In the genomic region with DNA sequence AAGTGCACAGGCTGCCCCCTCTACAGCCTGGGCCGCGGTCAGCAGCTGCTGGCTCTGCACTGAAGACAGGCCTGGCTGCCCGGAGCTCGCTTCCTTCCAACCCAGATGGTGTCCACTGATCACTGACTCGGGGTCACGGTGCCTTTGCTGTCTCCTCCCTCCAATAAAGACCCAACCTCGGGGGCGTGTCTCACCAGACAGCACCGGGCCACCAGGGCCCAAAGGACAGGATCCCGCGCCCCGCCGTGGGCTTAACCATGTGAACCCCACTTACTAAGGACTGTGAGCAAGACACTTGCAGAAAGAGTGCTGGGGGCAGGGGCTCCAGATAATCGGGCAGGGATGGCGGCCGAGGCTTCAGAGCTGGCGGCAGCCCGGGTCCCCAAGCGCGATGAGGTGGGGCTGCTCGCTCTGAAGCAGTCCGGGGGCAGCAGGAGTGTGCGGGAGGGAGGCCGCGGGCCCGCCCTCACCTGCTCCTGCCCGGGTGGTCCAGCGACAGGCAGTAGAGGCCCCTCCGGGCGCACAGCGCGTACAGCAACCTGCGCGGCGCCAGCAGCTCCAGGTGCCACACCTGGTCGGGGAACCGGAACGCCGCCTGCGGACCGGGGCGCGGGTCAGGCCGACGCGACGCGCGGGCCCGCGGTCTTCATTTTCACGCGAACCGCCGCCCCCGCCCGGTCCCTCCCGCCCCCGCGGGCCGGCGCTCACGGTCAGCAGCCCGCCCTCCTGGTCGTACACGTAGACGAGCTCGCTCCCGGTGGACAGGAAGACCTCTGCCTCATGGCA, we compare ENCODE assay signal across 1 cellular context.
TF ChIP-seq lines count a peak whose summit lies in the region.

No MANE protein-coding gene starts in this region.

TF ChIP-seq in K562, 482 proteins besides CTCF, POLR2A, EP300 and RAD21 (continued from another document and continues in another):
- TF ChIP-seq, protein P1, sequence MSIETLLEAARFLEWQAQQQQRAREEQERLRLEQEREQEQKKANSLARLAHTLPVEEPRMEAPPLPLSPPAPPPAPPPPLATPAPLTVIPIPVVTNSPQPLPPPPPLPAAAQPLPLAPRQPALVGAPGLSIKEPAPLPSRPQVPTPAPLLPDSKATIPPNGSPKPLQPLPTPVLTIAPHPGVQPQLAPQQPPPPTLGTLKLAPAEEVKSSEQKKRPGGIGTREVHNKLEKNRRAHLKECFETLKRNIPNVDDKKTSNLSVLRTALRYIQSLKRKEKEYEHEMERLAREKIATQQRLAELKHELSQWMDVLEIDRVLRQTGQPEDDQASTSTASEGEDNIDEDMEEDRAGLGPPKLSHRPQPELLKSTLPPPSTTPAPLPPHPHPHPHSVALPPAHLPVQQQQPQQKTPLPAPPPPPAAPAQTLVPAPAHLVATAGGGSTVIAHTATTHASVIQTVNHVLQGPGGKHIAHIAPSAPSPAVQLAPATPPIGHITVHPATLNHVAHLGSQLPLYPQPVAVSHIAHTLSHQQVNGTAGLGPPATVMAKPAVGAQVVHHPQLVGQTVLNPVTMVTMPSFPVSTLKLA (conservative IDR thresholded peaks at IDR 0.05): peak; percentile 36 to 54; a peak in 3 of 4 replicates
- TF ChIP-seq CREM (IDR thresholded peaks at IDR 0.05; ENCODE audit: low read depth) (0 out of 2 replicates have a peak, but pooled peaks have one; percentile 3), ZFP1 (CRISPR knock-in tag; IDR thresholded peaks at IDR 0.05) (no peak), ILF3 (IDR thresholded peaks at IDR 0.05; ENCODE audit: borderline replicate concordance) (peak; percentile 54; the same call in 1 of the 2 replicates), MYC (IDR thresholded peaks at IDR 0.05; ENCODE audit: low read depth, low read length) (peak; percentile 15; the same call in 1 of the 2 replicates), MYC (CRISPR knock-in tag; IDR thresholded peaks at IDR 0.05; ENCODE audit: borderline replicate concordance, low read depth) (no peak), PHB (CRISPR knock-in tag; IDR thresholded peaks at IDR 0.05) (0 out of 2 replicates have a peak, but pooled peaks have one; percentile 22), SUPT5H (IDR thresholded peaks at IDR 0.05) (0 out of 2 replicates have a peak, but pooled peaks have one; percentile 39), SMARCA5 (IDR thresholded peaks at IDR 0.05) (no peak), YY1 (IDR thresholded peaks at IDR 0.05; ENCODE audit: borderline replicate concordance in 1 of 3, control insufficient read depth in 1 of 3, extremely low read depth in 1 of 3, insufficient read depth in 3 of 3, insufficient read length in 1 of 3, insufficient replicate concordance in 2 of 3, low read depth in 1 of 3, low read length in 2 of 3) (peak in 1 of 3 experiments; percentile 3), MEF2A (IDR thresholded peaks at IDR 0.05; ENCODE audit: control insufficient read depth, low read depth, low read length) (no peak), KAT7 (CRISPR knock-in tag; IDR thresholded peaks at IDR 0.05; ENCODE audit: borderline replicate concordance) (0 out of 2 replicates have a peak, but pooled peaks have one; percentile 31), ZNF263 (CRISPR knock-in tag; IDR thresholded peaks at IDR 0.05; ENCODE audit: borderline replicate concordance) (peak; percentile 20; the same call in 1 of the 2 replicates), ZBTB7A (IDR thresholded peaks at IDR 0.05; ENCODE audit: borderline replicate concordance, control insufficient read depth, low read depth, low read length) (0 out of 2 replicates have a peak, but pooled peaks have one; percentile 23), NR2C2 (CRISPR knock-in tag; IDR thresholded peaks at IDR 0.05) (no peak), NR2C2 (tag; IDR thresholded peaks at IDR 0.05) (peak; percentile 62), EGR1 (conservative IDR thresholded peaks at IDR 0.05) (peak; percentile 83), FOXA3 (CRISPR knock-in tag; conservative IDR thresholded peaks at IDR 0.05 in 1 of 2, IDR thresholded peaks at IDR 0.05 in 1 of 2) (0 out of 4 replicates have a peak, but pooled peaks of 1 of the 2 experiments have one; percentile 16), EHMT2 (IDR thresholded peaks at IDR 0.05) (no peak), ZNF583 (CRISPR knock-in tag; IDR thresholded peaks at IDR 0.05) (no peak), SIN3A (IDR thresholded peaks at IDR 0.05; ENCODE audit: borderline replicate concordance in 2 of 2, control insufficient read depth in 1 of 2, low read depth in 2 of 2, low read length in 2 of 2) (peak in 1 of 2 experiments; percentile 30; a peak in 2 of 4 replicates), HDAC1 (IDR thresholded peaks at IDR 0.05) (peak in 1 of 2 experiments; percentile 61; a peak in 2 of 4 replicates), PHF21A (IDR thresholded peaks at IDR 0.05; ENCODE audit: borderline replicate concordance, low read depth) (no peak), ZNF274 (IDR thresholded peaks at IDR 0.05; ENCODE audit: borderline replicate concordance, low read depth, low read length) (no peak), EP400 (IDR thresholded peaks at IDR 0.05) (no peak), ZC3H11A (IDR thresholded peaks at IDR 0.05; ENCODE audit: low read depth, low read length) (no peak)
- TF ChIP-seq, protein P2, sequence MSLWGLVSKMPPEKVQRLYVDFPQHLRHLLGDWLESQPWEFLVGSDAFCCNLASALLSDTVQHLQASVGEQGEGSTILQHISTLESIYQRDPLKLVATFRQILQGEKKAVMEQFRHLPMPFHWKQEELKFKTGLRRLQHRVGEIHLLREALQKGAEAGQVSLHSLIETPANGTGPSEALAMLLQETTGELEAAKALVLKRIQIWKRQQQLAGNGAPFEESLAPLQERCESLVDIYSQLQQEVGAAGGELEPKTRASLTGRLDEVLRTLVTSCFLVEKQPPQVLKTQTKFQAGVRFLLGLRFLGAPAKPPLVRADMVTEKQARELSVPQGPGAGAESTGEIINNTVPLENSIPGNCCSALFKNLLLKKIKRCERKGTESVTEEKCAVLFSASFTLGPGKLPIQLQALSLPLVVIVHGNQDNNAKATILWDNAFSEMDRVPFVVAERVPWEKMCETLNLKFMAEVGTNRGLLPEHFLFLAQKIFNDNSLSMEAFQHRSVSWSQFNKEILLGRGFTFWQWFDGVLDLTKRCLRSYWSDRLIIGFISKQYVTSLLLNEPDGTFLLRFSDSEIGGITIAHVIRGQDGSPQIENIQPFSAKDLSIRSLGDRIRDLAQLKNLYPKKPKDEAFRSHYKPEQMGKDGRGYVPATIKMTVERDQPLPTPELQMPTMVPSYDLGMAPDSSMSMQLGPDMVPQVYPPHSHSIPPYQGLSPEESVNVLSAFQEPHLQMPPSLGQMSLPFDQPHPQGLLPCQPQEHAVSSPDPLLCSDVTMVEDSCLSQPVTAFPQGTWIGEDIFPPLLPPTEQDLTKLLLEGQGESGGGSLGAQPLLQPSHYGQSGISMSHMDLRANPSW (CRISPR knock-in tag; IDR thresholded peaks at IDR 0.05): 0 out of 2 replicates have a peak, but pooled peaks have one; percentile 42
- TF ChIP-seq, protein P3, sequence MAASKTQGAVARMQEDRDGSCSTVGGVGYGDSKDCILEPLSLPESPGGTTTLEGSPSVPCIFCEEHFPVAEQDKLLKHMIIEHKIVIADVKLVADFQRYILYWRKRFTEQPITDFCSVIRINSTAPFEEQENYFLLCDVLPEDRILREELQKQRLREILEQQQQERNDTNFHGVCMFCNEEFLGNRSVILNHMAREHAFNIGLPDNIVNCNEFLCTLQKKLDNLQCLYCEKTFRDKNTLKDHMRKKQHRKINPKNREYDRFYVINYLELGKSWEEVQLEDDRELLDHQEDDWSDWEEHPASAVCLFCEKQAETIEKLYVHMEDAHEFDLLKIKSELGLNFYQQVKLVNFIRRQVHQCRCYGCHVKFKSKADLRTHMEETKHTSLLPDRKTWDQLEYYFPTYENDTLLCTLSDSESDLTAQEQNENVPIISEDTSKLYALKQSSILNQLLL (CRISPR knock-in tag; IDR thresholded peaks at IDR 0.05; ENCODE audit: borderline replicate concordance): no peak
- TF ChIP-seq, protein P4, sequence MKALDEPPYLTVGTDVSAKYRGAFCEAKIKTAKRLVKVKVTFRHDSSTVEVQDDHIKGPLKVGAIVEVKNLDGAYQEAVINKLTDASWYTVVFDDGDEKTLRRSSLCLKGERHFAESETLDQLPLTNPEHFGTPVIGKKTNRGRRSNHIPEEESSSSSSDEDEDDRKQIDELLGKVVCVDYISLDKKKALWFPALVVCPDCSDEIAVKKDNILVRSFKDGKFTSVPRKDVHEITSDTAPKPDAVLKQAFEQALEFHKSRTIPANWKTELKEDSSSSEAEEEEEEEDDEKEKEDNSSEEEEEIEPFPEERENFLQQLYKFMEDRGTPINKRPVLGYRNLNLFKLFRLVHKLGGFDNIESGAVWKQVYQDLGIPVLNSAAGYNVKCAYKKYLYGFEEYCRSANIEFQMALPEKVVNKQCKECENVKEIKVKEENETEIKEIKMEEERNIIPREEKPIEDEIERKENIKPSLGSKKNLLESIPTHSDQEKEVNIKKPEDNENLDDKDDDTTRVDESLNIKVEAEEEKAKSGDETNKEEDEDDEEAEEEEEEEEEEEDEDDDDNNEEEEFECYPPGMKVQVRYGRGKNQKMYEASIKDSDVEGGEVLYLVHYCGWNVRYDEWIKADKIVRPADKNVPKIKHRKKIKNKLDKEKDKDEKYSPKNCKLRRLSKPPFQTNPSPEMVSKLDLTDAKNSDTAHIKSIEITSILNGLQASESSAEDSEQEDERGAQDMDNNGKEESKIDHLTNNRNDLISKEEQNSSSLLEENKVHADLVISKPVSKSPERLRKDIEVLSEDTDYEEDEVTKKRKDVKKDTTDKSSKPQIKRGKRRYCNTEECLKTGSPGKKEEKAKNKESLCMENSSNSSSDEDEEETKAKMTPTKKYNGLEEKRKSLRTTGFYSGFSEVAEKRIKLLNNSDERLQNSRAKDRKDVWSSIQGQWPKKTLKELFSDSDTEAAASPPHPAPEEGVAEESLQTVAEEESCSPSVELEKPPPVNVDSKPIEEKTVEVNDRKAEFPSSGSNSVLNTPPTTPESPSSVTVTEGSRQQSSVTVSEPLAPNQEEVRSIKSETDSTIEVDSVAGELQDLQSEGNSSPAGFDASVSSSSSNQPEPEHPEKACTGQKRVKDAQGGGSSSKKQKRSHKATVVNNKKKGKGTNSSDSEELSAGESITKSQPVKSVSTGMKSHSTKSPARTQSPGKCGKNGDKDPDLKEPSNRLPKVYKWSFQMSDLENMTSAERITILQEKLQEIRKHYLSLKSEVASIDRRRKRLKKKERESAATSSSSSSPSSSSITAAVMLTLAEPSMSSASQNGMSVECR (CRISPR knock-in tag; IDR thresholded peaks at IDR 0.05): no peak; the same call in 1 of the 2 replicates
- TF ChIP-seq, protein P5, sequence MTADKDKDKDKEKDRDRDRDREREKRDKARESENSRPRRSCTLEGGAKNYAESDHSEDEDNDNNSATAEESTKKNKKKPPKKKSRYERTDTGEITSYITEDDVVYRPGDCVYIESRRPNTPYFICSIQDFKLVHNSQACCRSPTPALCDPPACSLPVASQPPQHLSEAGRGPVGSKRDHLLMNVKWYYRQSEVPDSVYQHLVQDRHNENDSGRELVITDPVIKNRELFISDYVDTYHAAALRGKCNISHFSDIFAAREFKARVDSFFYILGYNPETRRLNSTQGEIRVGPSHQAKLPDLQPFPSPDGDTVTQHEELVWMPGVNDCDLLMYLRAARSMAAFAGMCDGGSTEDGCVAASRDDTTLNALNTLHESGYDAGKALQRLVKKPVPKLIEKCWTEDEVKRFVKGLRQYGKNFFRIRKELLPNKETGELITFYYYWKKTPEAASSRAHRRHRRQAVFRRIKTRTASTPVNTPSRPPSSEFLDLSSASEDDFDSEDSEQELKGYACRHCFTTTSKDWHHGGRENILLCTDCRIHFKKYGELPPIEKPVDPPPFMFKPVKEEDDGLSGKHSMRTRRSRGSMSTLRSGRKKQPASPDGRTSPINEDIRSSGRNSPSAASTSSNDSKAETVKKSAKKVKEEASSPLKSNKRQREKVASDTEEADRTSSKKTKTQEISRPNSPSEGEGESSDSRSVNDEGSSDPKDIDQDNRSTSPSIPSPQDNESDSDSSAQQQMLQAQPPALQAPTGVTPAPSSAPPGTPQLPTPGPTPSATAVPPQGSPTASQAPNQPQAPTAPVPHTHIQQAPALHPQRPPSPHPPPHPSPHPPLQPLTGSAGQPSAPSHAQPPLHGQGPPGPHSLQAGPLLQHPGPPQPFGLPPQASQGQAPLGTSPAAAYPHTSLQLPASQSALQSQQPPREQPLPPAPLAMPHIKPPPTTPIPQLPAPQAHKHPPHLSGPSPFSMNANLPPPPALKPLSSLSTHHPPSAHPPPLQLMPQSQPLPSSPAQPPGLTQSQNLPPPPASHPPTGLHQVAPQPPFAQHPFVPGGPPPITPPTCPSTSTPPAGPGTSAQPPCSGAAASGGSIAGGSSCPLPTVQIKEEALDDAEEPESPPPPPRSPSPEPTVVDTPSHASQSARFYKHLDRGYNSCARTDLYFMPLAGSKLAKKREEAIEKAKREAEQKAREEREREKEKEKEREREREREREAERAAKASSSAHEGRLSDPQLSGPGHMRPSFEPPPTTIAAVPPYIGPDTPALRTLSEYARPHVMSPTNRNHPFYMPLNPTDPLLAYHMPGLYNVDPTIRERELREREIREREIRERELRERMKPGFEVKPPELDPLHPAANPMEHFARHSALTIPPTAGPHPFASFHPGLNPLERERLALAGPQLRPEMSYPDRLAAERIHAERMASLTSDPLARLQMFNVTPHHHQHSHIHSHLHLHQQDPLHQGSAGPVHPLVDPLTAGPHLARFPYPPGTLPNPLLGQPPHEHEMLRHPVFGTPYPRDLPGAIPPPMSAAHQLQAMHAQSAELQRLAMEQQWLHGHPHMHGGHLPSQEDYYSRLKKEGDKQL (CRISPR knock-in tag; IDR thresholded peaks at IDR 0.05; ENCODE audit: borderline replicate concordance): no peak
- TF ChIP-seq, protein P6, sequence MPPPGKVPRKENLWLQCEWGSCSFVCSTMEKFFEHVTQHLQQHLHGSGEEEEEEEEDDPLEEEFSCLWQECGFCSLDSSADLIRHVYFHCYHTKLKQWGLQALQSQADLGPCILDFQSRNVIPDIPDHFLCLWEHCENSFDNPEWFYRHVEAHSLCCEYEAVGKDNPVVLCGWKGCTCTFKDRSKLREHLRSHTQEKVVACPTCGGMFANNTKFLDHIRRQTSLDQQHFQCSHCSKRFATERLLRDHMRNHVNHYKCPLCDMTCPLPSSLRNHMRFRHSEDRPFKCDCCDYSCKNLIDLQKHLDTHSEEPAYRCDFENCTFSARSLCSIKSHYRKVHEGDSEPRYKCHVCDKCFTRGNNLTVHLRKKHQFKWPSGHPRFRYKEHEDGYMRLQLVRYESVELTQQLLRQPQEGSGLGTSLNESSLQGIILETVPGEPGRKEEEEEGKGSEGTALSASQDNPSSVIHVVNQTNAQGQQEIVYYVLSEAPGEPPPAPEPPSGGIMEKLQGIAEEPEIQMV (tag; conservative IDR thresholded peaks at IDR 0.05; ENCODE audit: low read depth): no peak
- TF ChIP-seq, protein P7, sequence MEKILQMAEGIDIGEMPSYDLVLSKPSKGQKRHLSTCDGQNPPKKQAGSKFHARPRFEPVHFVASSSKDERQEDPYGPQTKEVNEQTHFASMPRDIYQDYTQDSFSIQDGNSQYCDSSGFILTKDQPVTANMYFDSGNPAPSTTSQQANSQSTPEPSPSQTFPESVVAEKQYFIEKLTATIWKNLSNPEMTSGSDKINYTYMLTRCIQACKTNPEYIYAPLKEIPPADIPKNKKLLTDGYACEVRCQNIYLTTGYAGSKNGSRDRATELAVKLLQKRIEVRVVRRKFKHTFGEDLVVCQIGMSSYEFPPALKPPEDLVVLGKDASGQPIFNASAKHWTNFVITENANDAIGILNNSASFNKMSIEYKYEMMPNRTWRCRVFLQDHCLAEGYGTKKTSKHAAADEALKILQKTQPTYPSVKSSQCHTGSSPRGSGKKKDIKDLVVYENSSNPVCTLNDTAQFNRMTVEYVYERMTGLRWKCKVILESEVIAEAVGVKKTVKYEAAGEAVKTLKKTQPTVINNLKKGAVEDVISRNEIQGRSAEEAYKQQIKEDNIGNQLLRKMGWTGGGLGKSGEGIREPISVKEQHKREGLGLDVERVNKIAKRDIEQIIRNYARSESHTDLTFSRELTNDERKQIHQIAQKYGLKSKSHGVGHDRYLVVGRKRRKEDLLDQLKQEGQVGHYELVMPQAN (IDR thresholded peaks at IDR 0.05; ENCODE audit: borderline replicate concordance): peak; percentile 65
